Comparison of ENCODE assay signal across 7 cellular contexts in the genomic region with DNA sequence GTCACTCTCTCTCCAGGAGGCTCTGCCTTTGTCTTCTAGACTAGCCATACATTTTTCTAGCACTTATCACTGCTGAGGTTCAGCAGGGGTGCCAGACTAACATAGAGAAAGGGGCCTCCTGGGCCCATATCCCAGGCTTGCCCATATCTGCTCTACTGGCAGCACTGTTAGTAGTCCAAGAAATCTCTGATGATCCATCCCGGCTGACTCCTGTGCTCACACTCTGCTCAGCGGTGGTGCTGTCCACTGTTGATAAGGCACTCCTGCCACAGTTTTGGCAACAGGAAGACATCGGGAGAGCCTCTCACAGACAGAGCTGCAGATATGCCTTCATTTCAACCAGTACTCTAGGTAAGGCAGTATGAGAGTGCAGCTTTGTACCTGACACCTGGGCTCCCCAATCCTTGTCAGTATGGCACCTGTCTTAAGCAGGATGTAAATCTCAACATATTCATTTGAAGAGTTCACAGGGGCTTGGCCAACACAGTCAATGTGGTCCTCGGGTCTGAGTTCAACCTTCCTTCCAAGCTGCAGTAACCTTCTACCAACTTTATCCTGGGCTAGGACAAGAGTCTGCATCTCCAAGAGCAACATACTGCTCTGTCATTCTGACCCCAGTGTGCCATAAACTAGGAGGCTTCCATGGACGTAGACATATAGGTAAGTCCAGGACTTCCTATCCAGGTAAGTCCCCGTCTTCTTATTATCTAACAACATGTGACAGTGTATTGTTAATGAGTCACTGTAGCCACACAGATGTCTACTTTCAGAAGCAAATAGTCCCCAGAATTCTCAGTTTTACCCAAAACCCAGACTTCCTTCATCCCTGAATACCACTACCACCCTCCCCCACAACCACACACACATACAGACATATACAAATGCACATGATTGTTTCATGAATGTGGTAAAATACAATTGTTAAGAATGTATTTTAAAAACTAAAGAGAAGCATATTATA. TPM values are rescaled to one million over a fixed set of nuclear protein-coding genes. Genes with fewer than 3 reads are reported as not detected.
DNase-seq lines count a peak whose midpoint lies in the region; ATAC-seq and TF ChIP-seq lines count a peak whose summit lies in the region.

No MANE protein-coding gene starts in this region.

- H3K36me3 ChIP-seq in neural cell (ENCODE audit: insufficient read depth, low read length) (peaks cover 8% of the 10 kb centered on the region), SJCRH30 (no peaks in the 10 kb centered on the region)

- H3K4me1 ChIP-seq in SJCRH30 = peaks cover 4% of the 10 kb centered on the region; the same call in 1 of the 2 replicates

- no peaks in the 10 kb centered on the region for H3K9me2 ChIP-seq in neural cell (ENCODE audit: insufficient read depth, low read length)

- no peak overlapping the region for H3K9ac ChIP-seq in neural cell (ENCODE audit: low read length)

- ATAC-seq in GM19372 (IDR thresholded peaks at IDR 0.05; ENCODE audit: low read depth, unreplicated experiment) = peak; percentile 74
- peak; percentile 83 for ATAC-seq in HG02981 (IDR thresholded peaks at IDR 0.05; ENCODE audit: unreplicated experiment)
- ATAC-seq in activated CD8-positive, alpha-beta T cell treated with anti-CD3 and anti-CD28 coated beads, Interleukin-2, amount 10 ng/mL, durations not matched to agents 7 days and 5 days = peak; percentile 30

- no peak for TF ChIP-seq EP300 in neural cell (conservative IDR thresholded peaks at IDR 0.05; ENCODE audit: poor library complexity, severe bottlenecking)

- H3K27me3 Mint-ChIP-seq in activated CD8-positive, alpha-beta T cell treated with anti-CD3 and anti-CD28 coated beads, Interleukin-2, amount 10 ng/mL, durations not matched to agents 7 days and 5 days (ENCODE audit: low read depth) = peaks cover 2% of the 10 kb centered on the region

- H3K27ac Mint-ChIP-seq in activated CD8-positive, alpha-beta T cell treated with anti-CD3 and anti-CD28 coated beads, Interleukin-2, amount 10 ng/mL, durations not matched to agents 7 days and 5 days = no peak overlapping the region

- no peak overlapping the region for H3K27ac ChIP-seq in neural cell (ENCODE audit: low read length)
- H3K27ac ChIP-seq in SJCRH30 = no peak overlapping the region

- CTCF ChIA-PET in activated CD8-positive, alpha-beta T cell treated with anti-CD3 and anti-CD28 coated beads, Interleukin-2, amount 10 ng/mL, durations not matched to agents 7 days and 5 days (lab: Charles Lee) = no interaction called here

- H3K9me3 ChIP-seq in neural cell (ENCODE audit: low read length) = no peaks in the 10 kb centered on the region
- H3K9me3 ChIP-seq in SJCRH30 (replicated peaks) = no peaks in the 10 kb centered on the region

- no peak overlapping the region for H2AFZ ChIP-seq in neural cell (ENCODE audit: low read depth, low read length)

- peaks cover 100% of the 10 kb centered on the region for H3K79me2 ChIP-seq in neural cell (replicated peaks; ENCODE audit: insufficient read depth, low read length)

- peaks cover 75% of the 10 kb centered on the region for H4K20me1 ChIP-seq in neural cell (ENCODE audit: insufficient read depth)

- H3K4me2 ChIP-seq in neural cell (ENCODE audit: low read length) = peak overlapping the region; percentile 3

- peaks cover 65% of the 10 kb centered on the region for H3K36me3 Mint-ChIP-seq in activated CD8-positive, alpha-beta T cell treated with anti-CD3 and anti-CD28 coated beads, Interleukin-2, amount 10 ng/mL, durations not matched to agents 7 days and 5 days (ENCODE audit: low read depth)

- H3K27me3 ChIP-seq in neural cell (ENCODE audit: insufficient read depth, low read depth, low read length) (no peaks in the 10 kb centered on the region), SJCRH30 (no peaks in the 10 kb centered on the region)

- no peak overlapping the region for H3K4me3 Mint-ChIP-seq in activated CD8-positive, alpha-beta T cell treated with anti-CD3 and anti-CD28 coated beads, Interleukin-2, amount 10 ng/mL, durations not matched to agents 7 days and 5 days

- no peaks in the 10 kb centered on the region for H3K9me3 Mint-ChIP-seq in activated CD8-positive, alpha-beta T cell treated with anti-CD3 and anti-CD28 coated beads, Interleukin-2, amount 10 ng/mL, durations not matched to agents 7 days and 5 days (ENCODE audit: insufficient read depth)

- TF ChIP-seq RAD21 in neural cell (conservative IDR thresholded peaks at IDR 0.05) = no peak

- H3K4me1 Mint-ChIP-seq in activated CD8-positive, alpha-beta T cell treated with anti-CD3 and anti-CD28 coated beads, Interleukin-2, amount 10 ng/mL, durations not matched to agents 7 days and 5 days (ENCODE audit: low read depth) = peaks cover 62% of the 10 kb centered on the region

- POLR2A ChIA-PET in activated CD8-positive, alpha-beta T cell treated with anti-CD3 and anti-CD28 coated beads, Interleukin-2, amount 10 ng/mL, durations not matched to agents 7 days and 5 days (lab: Charles Lee) = interaction anchor here (1.3 to 1.5 kb wide), 2 partner anchors 15 to 17 kb away, joined by 4 to 7 read pairs; a partner anchor contains a TSS

- TF ChIP-seq CTCF in neural cell (IDR thresholded peaks at IDR 0.05; ENCODE audit: poor library complexity, severe bottlenecking) = no peak

- H3K4me3 ChIP-seq in neural cell (ENCODE audit: low read length) = peak overlapping the region; percentile 43
- H3K4me3 ChIP-seq in SJCRH30 = no peak overlapping the region

- H3F3A ChIP-seq in neural cell (ENCODE audit: insufficient read depth, low read length, poor library complexity, severe bottlenecking) = no peaks in the 10 kb centered on the region

- DNase-seq in activated CD8-positive, alpha-beta T cell treated with anti-CD3 and anti-CD28 coated beads, Interleukin-2, amount 10 ng/mL, durations not matched to agents 7 days and 5 days = no peak
- DNase-seq in T1000 (lab: John Stamatoyannopoulos, UW) (no peak), epidermal melanocyte (ENCODE audit: insufficient read length, low spot score) (no peak), SJCRH30 (no peak)

TF ChIP-seq in neural cell, 6 proteins besides CTCF, POLR2A, EP300 and RAD21:
- TF ChIP-seq TAF1 (IDR thresholded peaks at IDR 0.05; ENCODE audit: low read depth) (no peak), POLR2AphosphoS5 (IDR thresholded peaks at IDR 0.05) (no peak), EZH2 (IDR thresholded peaks at IDR 0.05; ENCODE audit: borderline replicate concordance, insufficient read depth, low read length, poor library complexity, severe bottlenecking) (no peak), MXI1 (conservative IDR thresholded peaks at IDR 0.05; ENCODE audit: poor library complexity, severe bottlenecking) (no peak), SMC3 (conservative IDR thresholded peaks at IDR 0.05; ENCODE audit: poor library complexity) (no peak)
- TF ChIP-seq, protein P1, sequence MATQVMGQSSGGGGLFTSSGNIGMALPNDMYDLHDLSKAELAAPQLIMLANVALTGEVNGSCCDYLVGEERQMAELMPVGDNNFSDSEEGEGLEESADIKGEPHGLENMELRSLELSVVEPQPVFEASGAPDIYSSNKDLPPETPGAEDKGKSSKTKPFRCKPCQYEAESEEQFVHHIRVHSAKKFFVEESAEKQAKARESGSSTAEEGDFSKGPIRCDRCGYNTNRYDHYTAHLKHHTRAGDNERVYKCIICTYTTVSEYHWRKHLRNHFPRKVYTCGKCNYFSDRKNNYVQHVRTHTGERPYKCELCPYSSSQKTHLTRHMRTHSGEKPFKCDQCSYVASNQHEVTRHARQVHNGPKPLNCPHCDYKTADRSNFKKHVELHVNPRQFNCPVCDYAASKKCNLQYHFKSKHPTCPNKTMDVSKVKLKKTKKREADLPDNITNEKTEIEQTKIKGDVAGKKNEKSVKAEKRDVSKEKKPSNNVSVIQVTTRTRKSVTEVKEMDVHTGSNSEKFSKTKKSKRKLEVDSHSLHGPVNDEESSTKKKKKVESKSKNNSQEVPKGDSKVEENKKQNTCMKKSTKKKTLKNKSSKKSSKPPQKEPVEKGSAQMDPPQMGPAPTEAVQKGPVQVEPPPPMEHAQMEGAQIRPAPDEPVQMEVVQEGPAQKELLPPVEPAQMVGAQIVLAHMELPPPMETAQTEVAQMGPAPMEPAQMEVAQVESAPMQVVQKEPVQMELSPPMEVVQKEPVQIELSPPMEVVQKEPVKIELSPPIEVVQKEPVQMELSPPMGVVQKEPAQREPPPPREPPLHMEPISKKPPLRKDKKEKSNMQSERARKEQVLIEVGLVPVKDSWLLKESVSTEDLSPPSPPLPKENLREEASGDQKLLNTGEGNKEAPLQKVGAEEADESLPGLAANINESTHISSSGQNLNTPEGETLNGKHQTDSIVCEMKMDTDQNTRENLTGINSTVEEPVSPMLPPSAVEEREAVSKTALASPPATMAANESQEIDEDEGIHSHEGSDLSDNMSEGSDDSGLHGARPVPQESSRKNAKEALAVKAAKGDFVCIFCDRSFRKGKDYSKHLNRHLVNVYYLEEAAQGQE (IDR thresholded peaks at IDR 0.05; ENCODE audit: borderline replicate concordance) = no peak

RNA-seq across cellular contexts. Expression of a gene that starts 16.2 kb away (rescaled TPM):
- total RNA-seq in activated CD8-positive, alpha-beta T cell treated with anti-CD3 and anti-CD28 coated beads, Interleukin-2, amount 10 ng/mL, durations not matched to agents 7 days and 5 days = 10 to 100 TPM; 16.5 to 19.2 TPM
- 28.1 and 31.5 TPM in 2 replicates for polyA plus RNA-seq in neural cell
- polyA minus RNA-seq in neural cell = 102 and 141 TPM in 2 replicates
- 6.0 and 6.7 TPM in 2 replicates for total RNA-seq in SJCRH30 (2014; rRNA removed; shearing (Covaris generic))

Comparison
In these comparisons a context has a peak if more than half of its experiments do, and no peak if none do; other contexts are left out.
1. ATAC-seq: peak in every context shown above with its lines; median percentile 83 in HG02981; 74 in GM19372; 30 in activated CD8-positive, alpha-beta T cell treated with anti-CD3 and anti-CD28 coated beads, Interleukin-2, amount 10 ng/mL, durations not matched to agents 7 days and 5 days.